9 cellular contexts compared by ENCODE assay signal in the genomic region with DNA sequence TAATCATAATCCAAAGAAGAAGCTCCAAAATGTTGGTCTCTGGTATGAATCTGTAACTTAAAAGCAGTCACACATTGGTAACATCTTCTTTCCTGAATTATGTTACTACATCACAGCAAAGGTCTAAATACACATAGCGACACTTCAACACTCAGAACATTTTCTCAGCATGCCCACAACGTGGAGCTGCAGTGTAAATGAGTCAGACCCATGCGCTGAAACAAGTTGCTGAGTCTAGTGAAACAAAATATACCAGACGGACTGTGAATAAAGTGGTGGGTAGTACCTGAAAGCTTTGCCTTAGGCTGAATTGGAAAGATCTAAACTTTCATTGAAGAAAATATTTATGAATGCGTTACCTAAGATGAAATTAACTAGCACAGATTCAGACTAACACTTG. TPM values are rescaled to one million over a fixed set of nuclear protein-coding genes. Genes with fewer than 3 reads are reported as not detected.
DNase-seq lines count a peak whose midpoint lies in the region; ATAC-seq, FAIRE-seq and TF ChIP-seq lines count a peak whose summit lies in the region.
"Had no signal": no experiment of that assay in that cellular context is flagged by ENCODE, and none has a peak within 500 bp of the region (broad histone marks: within the 10 kb centered on the region; RNA-seq: fewer than 3 reads in every experiment).

No MANE protein-coding gene starts in this region.

- TF ChIP-seq POLR2A in H54 (IDR thresholded peaks at IDR 0.05; ENCODE audit: low read depth, low read length) (no peak), GM12892 (IDR thresholded peaks at IDR 0.05; ENCODE audit: low read depth, low read length) (no peak)

- peak; percentile 30 for TF ChIP-seq CTCF in AG04449 (IDR thresholded peaks at IDR 0.05; ENCODE audit: insufficient read depth, low read length, missing control alignments)
- TF ChIP-seq CTCF in VCaP (conservative IDR thresholded peaks at IDR 0.05), result peak; percentile 28

- ATAC-seq in HG02840 (IDR thresholded peaks at IDR 0.05; ENCODE audit: low FRiP score, unreplicated experiment), result no peak
- ATAC-seq in HG03097 (IDR thresholded peaks at IDR 0.05; ENCODE audit: low FRiP score, unreplicated experiment), result no peak

- CTCF ChIA-PET in AG04449 (lab: Yijun Ruan, JAX), result interaction anchor here (0.7 to 7.6 kb wide), 7 partner anchors 11 to 353 kb away, joined by 3 to 82 read pairs (median 3); a partner anchor contains a TSS

- DNase-seq in AG04449 (ENCODE audit: low read depth, low spot score) (no peak), H54 (ENCODE audit: insufficient read length, low spot score) (peak; percentile 4), iris pigment epithelial cell (ENCODE audit: low read depth) (peak; percentile 73), GM12892 (ENCODE audit: insufficient read length) (no peak), C1 segment of cervical spinal cord (lab: John Stamatoyannopoulos, UW) (no peak)
- DNase-seq: stimulated activated CD4-positive, alpha-beta T cell treated with anti-CD3 and anti-CD28 coated beads, Interleukin-4, amount 100 ng/mL, for 1 hour had no signal

- FAIRE-seq in H54 (lab: Jason Lieb, UNC) (peak; percentile 98), GM12892 (lab: Jason Lieb, UNC) (no peak)

- POLR2A ChIA-PET in AG04449 (lab: Yijun Ruan, JAX), result no interaction called here

- H3K27ac ChIP-seq in VCaP, result no peak overlapping the region

- no peak overlapping the region for H3K4me3 ChIP-seq in AG04449 (ENCODE audit: low read depth, low read length)

RNA-seq across cellular contexts. Expression of a gene that starts 33.2 kb away (rescaled TPM):
- polyA plus RNA-seq in GM12892 (2012; ENCODE audit: missing spikeins), result 177 TPM

Comparison
In these comparisons a context has a peak if more than half of its experiments do, and no peak if none do; other contexts are left out.
1. DNase-seq: peak in H54 (single experiment) and iris pigment epithelial cell (single experiment); none in AG04449 (single experiment), GM12892 (single experiment) and C1 segment of cervical spinal cord (0 of 14).